In the genomic region with DNA sequence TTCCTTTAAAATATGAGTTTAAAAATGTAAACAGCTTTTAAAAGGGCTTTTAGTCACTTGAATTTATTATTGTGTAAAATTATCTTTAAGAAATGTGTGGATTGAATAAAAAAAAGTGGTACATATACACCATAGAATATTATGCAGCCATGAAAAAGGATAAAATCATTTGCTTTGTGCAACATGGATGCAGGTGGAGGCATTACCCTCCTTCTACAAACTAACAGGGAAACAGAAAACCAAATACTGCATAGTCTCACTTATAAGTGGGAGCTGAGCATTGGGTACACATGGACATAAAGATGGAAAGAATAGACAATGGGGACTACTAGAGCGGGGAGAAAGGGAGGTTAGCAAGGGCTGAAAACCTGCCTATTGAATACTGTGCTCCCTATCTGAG, we compare ENCODE assay signal across 4 cellular contexts.
TF ChIP-seq lines count a peak whose summit lies in the region.

No MANE protein-coding gene starts in this region.

TF ChIP-seq in WTC11, 78 proteins besides CTCF, POLR2A, EP300 and RAD21:
- TF ChIP-seq, protein P1, sequence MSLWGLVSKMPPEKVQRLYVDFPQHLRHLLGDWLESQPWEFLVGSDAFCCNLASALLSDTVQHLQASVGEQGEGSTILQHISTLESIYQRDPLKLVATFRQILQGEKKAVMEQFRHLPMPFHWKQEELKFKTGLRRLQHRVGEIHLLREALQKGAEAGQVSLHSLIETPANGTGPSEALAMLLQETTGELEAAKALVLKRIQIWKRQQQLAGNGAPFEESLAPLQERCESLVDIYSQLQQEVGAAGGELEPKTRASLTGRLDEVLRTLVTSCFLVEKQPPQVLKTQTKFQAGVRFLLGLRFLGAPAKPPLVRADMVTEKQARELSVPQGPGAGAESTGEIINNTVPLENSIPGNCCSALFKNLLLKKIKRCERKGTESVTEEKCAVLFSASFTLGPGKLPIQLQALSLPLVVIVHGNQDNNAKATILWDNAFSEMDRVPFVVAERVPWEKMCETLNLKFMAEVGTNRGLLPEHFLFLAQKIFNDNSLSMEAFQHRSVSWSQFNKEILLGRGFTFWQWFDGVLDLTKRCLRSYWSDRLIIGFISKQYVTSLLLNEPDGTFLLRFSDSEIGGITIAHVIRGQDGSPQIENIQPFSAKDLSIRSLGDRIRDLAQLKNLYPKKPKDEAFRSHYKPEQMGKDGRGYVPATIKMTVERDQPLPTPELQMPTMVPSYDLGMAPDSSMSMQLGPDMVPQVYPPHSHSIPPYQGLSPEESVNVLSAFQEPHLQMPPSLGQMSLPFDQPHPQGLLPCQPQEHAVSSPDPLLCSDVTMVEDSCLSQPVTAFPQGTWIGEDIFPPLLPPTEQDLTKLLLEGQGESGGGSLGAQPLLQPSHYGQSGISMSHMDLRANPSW (CRISPR knock-in tag; conservative IDR thresholded peaks at IDR 0.05; ENCODE audit: low read depth): no peak
- TF ChIP-seq SOX15 (CRISPR knock-in tag; IDR thresholded peaks at IDR 0.05): no peak
- no peak for TF ChIP-seq EMX1 (CRISPR knock-in tag; IDR thresholded peaks at IDR 0.05)
- TF ChIP-seq FOXP1 (CRISPR knock-in tag; IDR thresholded peaks at IDR 0.05; ENCODE audit: borderline replicate concordance): no peak
- peak; percentile 53; the same call in 1 of the 2 replicates for TF ChIP-seq GTF2I (CRISPR knock-in tag; conservative IDR thresholded peaks at IDR 0.05)
- TF ChIP-seq SMAD3 (CRISPR knock-in tag; IDR thresholded peaks at IDR 0.05; ENCODE audit: borderline replicate concordance): no peak

TF ChIP-seq in K562, 482 proteins besides CTCF, POLR2A, EP300 and RAD21:
- TF ChIP-seq MCM3 (IDR thresholded peaks at IDR 0.05) (no peak), ZNF146 (CRISPR knock-in tag; IDR thresholded peaks at IDR 0.05; ENCODE audit: unreplicated experiment) (peak; percentile 28), RBM25 (IDR thresholded peaks at IDR 0.05; ENCODE audit: low read depth, low read length, severe bottlenecking) (peak; percentile 30)

TF ChIP-seq in H1, 55 proteins besides CTCF, POLR2A, EP300 and RAD21:
- TF ChIP-seq, protein P2, sequence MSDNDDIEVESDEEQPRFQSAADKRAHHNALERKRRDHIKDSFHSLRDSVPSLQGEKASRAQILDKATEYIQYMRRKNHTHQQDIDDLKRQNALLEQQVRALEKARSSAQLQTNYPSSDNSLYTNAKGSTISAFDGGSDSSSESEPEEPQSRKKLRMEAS (IDR thresholded peaks at IDR 0.05): no peak
- TF ChIP-seq EGR1 (IDR thresholded peaks at IDR 0.05; ENCODE audit: borderline replicate concordance, low read depth, low read length) (no peak), FOSL1 (IDR thresholded peaks at IDR 0.05; ENCODE audit: insufficient read depth, low read depth, low read length) (no peak), RBBP5 (IDR thresholded peaks at IDR 0.05; ENCODE audit: borderline replicate concordance, low read depth, low read length) (no peak), CBX5 (IDR thresholded peaks at IDR 0.05; ENCODE audit: low read depth, low read length) (no peak), HDAC2 (IDR thresholded peaks at IDR 0.05; ENCODE audit: borderline replicate concordance in 1 of 2, low read depth in 2 of 2, low read length in 2 of 2) (no peak), KDM1A (IDR thresholded peaks at IDR 0.05; ENCODE audit: borderline replicate concordance, low read length) (peak; percentile 70; the same call in 1 of the 2 replicates), POU5F1 (IDR thresholded peaks at IDR 0.05; ENCODE audit: low read depth, low read length) (no peak), RNF2 (IDR thresholded peaks at IDR 0.05; ENCODE audit: borderline replicate concordance, low read depth, low read length, missing control alignments, poor library complexity, severe bottlenecking) (no peak)

TF ChIP-seq in SK-N-SH, 30 proteins besides CTCF, POLR2A, EP300 and RAD21:
- TF ChIP-seq, protein P3, sequence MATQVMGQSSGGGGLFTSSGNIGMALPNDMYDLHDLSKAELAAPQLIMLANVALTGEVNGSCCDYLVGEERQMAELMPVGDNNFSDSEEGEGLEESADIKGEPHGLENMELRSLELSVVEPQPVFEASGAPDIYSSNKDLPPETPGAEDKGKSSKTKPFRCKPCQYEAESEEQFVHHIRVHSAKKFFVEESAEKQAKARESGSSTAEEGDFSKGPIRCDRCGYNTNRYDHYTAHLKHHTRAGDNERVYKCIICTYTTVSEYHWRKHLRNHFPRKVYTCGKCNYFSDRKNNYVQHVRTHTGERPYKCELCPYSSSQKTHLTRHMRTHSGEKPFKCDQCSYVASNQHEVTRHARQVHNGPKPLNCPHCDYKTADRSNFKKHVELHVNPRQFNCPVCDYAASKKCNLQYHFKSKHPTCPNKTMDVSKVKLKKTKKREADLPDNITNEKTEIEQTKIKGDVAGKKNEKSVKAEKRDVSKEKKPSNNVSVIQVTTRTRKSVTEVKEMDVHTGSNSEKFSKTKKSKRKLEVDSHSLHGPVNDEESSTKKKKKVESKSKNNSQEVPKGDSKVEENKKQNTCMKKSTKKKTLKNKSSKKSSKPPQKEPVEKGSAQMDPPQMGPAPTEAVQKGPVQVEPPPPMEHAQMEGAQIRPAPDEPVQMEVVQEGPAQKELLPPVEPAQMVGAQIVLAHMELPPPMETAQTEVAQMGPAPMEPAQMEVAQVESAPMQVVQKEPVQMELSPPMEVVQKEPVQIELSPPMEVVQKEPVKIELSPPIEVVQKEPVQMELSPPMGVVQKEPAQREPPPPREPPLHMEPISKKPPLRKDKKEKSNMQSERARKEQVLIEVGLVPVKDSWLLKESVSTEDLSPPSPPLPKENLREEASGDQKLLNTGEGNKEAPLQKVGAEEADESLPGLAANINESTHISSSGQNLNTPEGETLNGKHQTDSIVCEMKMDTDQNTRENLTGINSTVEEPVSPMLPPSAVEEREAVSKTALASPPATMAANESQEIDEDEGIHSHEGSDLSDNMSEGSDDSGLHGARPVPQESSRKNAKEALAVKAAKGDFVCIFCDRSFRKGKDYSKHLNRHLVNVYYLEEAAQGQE (IDR thresholded peaks at IDR 0.05; ENCODE audit: low read depth, low read length): no peak
- TF ChIP-seq RFX5 (IDR thresholded peaks at IDR 0.05; ENCODE audit: low read length) (no peak), YY1 (IDR thresholded peaks at IDR 0.05; ENCODE audit: low read depth) (no peak), SIN3A (IDR thresholded peaks at IDR 0.05; ENCODE audit: borderline replicate concordance, low read depth, low read length) (no peak), TEAD4 (IDR thresholded peaks at IDR 0.05; ENCODE audit: borderline replicate concordance, insufficient read depth) (no peak), NRF1 (IDR thresholded peaks at IDR 0.05; ENCODE audit: low read depth, low read length) (no peak), TCF12 (IDR thresholded peaks at IDR 0.05) (no peak), EZH2phosphoT487 (IDR thresholded peaks at IDR 0.05; ENCODE audit: borderline replicate concordance, low read depth) (no peak), SMC3 (IDR thresholded peaks at IDR 0.05; ENCODE audit: low read depth, low read length) (no peak), TAF1 (IDR thresholded peaks at IDR 0.05; ENCODE audit: borderline replicate concordance, low read depth, low read length) (no peak), RXRA (IDR thresholded peaks at IDR 0.05; ENCODE audit: borderline replicate concordance, low read depth) (no peak), FOXM1 (IDR thresholded peaks at IDR 0.05; ENCODE audit: low read depth) (no peak), CHD2 (IDR thresholded peaks at IDR 0.05; ENCODE audit: low read length, partially characterized antibody) (no peak), FOXJ3 (CRISPR knock-in tag; IDR thresholded peaks at IDR 0.05) (no peak)
- TF ChIP-seq, protein P2 (IDR thresholded peaks at IDR 0.05; ENCODE audit: low read depth): no peak
- TF ChIP-seq, protein P4, sequence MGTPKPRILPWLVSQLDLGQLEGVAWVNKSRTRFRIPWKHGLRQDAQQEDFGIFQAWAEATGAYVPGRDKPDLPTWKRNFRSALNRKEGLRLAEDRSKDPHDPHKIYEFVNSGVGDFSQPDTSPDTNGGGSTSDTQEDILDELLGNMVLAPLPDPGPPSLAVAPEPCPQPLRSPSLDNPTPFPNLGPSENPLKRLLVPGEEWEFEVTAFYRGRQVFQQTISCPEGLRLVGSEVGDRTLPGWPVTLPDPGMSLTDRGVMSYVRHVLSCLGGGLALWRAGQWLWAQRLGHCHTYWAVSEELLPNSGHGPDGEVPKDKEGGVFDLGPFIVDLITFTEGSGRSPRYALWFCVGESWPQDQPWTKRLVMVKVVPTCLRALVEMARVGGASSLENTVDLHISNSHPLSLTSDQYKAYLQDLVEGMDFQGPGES (IDR thresholded peaks at IDR 0.05; ENCODE audit: low read depth, low read length): no peak
